24 cellular contexts compared by ENCODE assay signal in the genomic region with DNA sequence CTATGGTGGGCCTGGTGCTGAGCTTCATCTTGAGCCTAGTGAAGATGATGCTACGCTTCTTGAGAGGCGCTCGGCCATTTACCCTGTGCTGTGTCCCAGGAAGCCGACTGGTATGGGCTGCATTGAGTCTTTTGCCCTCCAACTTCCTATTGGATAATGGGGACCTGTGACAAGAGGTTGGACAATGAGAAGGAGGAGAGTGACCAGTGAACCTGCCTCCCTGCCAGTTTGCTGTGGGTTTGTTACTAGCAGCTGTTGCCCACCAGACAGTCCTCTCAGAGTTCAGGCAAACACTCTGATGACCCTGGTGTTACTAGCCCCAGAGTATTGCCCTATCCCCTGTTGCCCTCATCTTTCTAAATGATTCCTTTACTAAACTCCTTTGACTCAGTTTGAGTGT.
"Had no signal": no experiment of that assay in that cellular context is flagged by ENCODE, and none has a peak within 500 bp of the region (broad histone marks: within the 10 kb centered on the region; RNA-seq: fewer than 3 reads in every experiment).

No MANE protein-coding gene starts in this region.

- H3K27ac Mint-ChIP-seq: effector memory CD8-positive, alpha-beta T cell; memory B cell; naive thymus-derived CD4-positive, alpha-beta T cell; stimulated activated naive B cell treated with anti-CD40 and anti-IgM and Interleukin-4, amounts not matched to agents 10 μg/mL and 1 μg/mL and 100 μg/mL, for 72 hours had no signal

- H3K4me1 Mint-ChIP-seq: stimulated activated naive B cell treated with anti-CD40 and anti-IgM and Interleukin-4, amounts not matched to agents 10 μg/mL and 1 μg/mL and 100 μg/mL, for 72 hours had no signal

- DNase-seq: cerebellar nuclear complex; cortex of kidney; effector memory CD8-positive, alpha-beta T cell; esophagus squamous epithelium; foreskin melanocyte; head of caudate nucleus; naive thymus-derived CD4-positive, alpha-beta T cell; spleen; stimulated activated CD4-positive, alpha-beta T cell treated with anti-CD3 and anti-CD28 coated beads, Interleukin-2, amount 100 ng/mL, for 48 hours; stimulated activated naive B cell treated with anti-CD40 and anti-IgM and Interleukin-4, amounts not matched to agents 10 μg/mL and 1 μg/mL and 100 μg/mL, for 72 hours; stomach; testis; tibial artery; upper lobe of right lung; uterus had no signal

- H3K36me3 Mint-ChIP-seq: memory B cell; naive thymus-derived CD4-positive, alpha-beta T cell; neural progenitor cell; stimulated activated naive B cell treated with anti-CD40 and anti-IgM and Interleukin-4, amounts not matched to agents 10 μg/mL and 1 μg/mL and 100 μg/mL, for 72 hours had no signal

- H3K4me3 ChIP-seq: esophagus squamous epithelium, lung, neural progenitor cell, right atrium auricular region, skin epidermis, spleen, stomach, testis, tibial artery, upper lobe of right lung, uterus had no signal

- H3K4me3 Mint-ChIP-seq: effector memory CD8-positive, alpha-beta T cell; memory B cell; naive thymus-derived CD4-positive, alpha-beta T cell; nephron; neural progenitor cell; stimulated activated naive B cell treated with anti-CD40 and anti-IgM and Interleukin-4, amounts not matched to agents 10 μg/mL and 1 μg/mL and 100 μg/mL, for 72 hours had no signal

- H3K9me3 ChIP-seq: esophagus squamous epithelium, right atrium auricular region, spleen, stomach, testis, tibial artery, upper lobe of right lung, uterus had no signal

- H3K27me3 ChIP-seq: neural progenitor cell, right atrium auricular region, testis, tibial artery, uterus had no signal

- H3K4me1 ChIP-seq: esophagus squamous epithelium, parathyroid adenoma, right atrium auricular region, stomach, testis, tibial artery, upper lobe of right lung, uterus had no signal

- H3K9me3 Mint-ChIP-seq: effector memory CD8-positive, alpha-beta T cell; memory B cell; nephron; stimulated activated naive B cell treated with anti-CD40 and anti-IgM and Interleukin-4, amounts not matched to agents 10 μg/mL and 1 μg/mL and 100 μg/mL, for 72 hours had no signal

- H3K36me3 ChIP-seq: esophagus squamous epithelium, neural progenitor cell, right atrium auricular region, spleen, stomach, tibial artery, upper lobe of right lung, uterus had no signal

- H3K27ac ChIP-seq: esophagus squamous epithelium, neural progenitor cell, parathyroid adenoma, right atrium auricular region, skin epidermis, spleen, stomach, testis, tibial artery, upper lobe of right lung, uterus had no signal

- ATAC-seq: effector memory CD8-positive, alpha-beta T cell; left lobe of liver; naive thymus-derived CD4-positive, alpha-beta T cell; sciatic nerve; stimulated activated naive B cell treated with anti-CD40 and anti-IgM and Interleukin-4, amounts not matched to agents 10 μg/mL and 1 μg/mL and 100 μg/mL, for 72 hours; upper lobe of right lung had no signal
